ENCODE assay signal across 8 cellular contexts in the genomic region with DNA sequence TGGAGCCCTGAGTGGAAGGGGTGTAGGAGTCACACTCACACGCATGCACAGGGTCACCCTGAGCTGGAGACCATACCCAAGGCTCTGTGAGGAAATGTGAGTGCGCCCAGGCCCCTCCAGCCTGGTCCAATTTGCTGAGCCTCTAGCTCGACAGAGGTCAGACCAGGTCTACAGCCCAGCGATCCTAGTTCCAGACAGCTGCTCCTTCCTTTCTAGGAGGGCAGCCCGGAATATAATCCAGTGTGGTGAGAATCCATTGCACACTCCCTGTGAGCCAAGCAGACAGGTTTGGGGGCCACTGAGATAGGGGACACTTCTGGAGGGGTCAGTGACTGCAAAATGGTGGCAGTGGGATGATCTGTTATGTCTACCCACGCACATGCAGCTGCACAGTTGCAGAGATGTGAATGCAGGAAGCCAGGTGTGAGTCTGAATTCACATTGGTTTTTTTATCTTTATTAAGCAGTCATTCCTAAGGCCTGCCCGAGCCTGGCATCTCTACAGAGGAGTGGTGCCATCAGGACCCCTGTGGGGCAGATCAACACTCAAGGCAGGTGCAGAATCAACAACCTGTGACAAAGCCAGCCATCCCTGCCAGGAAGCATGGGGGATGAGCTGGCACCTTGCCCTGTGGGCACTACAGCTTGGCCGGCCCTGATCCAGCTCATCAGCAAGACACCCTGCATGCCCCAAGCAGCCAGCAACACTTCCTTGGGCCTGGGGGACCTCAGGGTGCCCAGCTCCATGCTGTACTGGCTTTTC.
A peak's percentile ranks its signal among the peaks of the same experiment; 100 is the strongest.
DNase-seq lines count a peak whose midpoint lies in the region; ATAC-seq and TF ChIP-seq lines count a peak whose summit lies in the region.

Gene GPR148 (plus strand): TSS at position 522 of the 762 bp plus-strand sequence. CDS start 82 bp downstream, at position 604.

- H3K4me3 ChIP-seq in WERI-Rb-1 (ENCODE audit: low read depth, low read length) (peak within 1 kb of the TSS; percentile 38), iPS DF 6.9 (ENCODE audit: low read length) (peak within 1 kb of the TSS; percentile 67), tibial artery (peak within 1 kb of the TSS; percentile 58 to 66)

- peaks cover 4% of the 10 kb centered on the region; the same call in 1 of the 2 replicates for H3K4me1 ChIP-seq in iPS DF 6.9 (ENCODE audit: control insufficient read depth, insufficient read depth, low read length)
- H3K4me1 ChIP-seq in tibial artery: peaks cover 0 to 22% (median 16%) of the 10 kb centered on the region in 4 donors

- no peaks in the 10 kb centered on the region for H3K9me3 Mint-ChIP-seq in activated T-cell treated with anti-CD3 and anti-CD28 coated beads, Interleukin-2, amount 50 U/mL, for 24 hours

- peaks cover 18% of the 10 kb centered on the region for H3K4me1 Mint-ChIP-seq in activated T-cell treated with anti-CD3 and anti-CD28 coated beads, Interleukin-2, amount 50 U/mL, for 24 hours (ENCODE audit: low read depth)

- H3K27me3 ChIP-seq in WERI-Rb-1 (ENCODE audit: insufficient read depth, low read depth, severe bottlenecking) (no peaks in the 10 kb centered on the region), iPS DF 6.9 (ENCODE audit: control insufficient read depth, insufficient read depth, low read length) (peaks cover 2% of the 10 kb centered on the region; the same call in 1 of the 2 replicates), tibial artery (no peaks in the 10 kb centered on the region)

- WGBS in iPS DF 6.9 (ENCODE audit: insufficient coverage, insufficient read length): no CpG with 5 or more reads among the region's 8 CpGs

- in situ Hi-C loops in KBM-7 (cut with MboI; ENCODE audit: low pct_unique_long_range_greater_than_20kb, low sequenced_read_pairs): no loop called here

- ATAC-seq in GM19324 (IDR thresholded peaks at IDR 0.05; ENCODE audit: low FRiP score, unreplicated experiment): no peak

- no peak for TF ChIP-seq CTCF in WERI-Rb-1 (IDR thresholded peaks at IDR 0.05; ENCODE audit: low read depth, low read length)
- no peak for TF ChIP-seq CTCF in tibial artery (IDR thresholded peaks at IDR 0.05)

- peak within 1 kb of the TSS; percentile 75 for H3K4me3 Mint-ChIP-seq in activated T-cell treated with anti-CD3 and anti-CD28 coated beads, Interleukin-2, amount 50 U/mL, for 24 hours

- no peak for DNase-seq in activated T-cell treated with anti-CD3 and anti-CD28 coated beads, Interleukin-2, amount 50 U/mL, for 24 hours
- no peak for DNase-seq in activated T-cell treated with anti-CD3 and anti-CD28 coated beads, Interleukin-2, amount 50 U/mL, for 48 hours
- DNase-seq in WERI-Rb-1 (peak; percentile 50), iPS DF 6.9 (ENCODE audit: low read depth, low spot score) (no peak), tibial artery (no peak), KBM-7 (no peak), posterior cingulate gyrus (no peak)

- H3K27ac ChIP-seq in WERI-Rb-1 (no peak within 1 kb of the TSS; the same call in 1 of the 2 replicates), iPS DF 6.9 (ENCODE audit: low read length) (no peak within 1 kb of the TSS), tibial artery (peak within 1 kb of the TSS; percentile 64 to 82)

- H3K27me3 Mint-ChIP-seq in activated T-cell treated with anti-CD3 and anti-CD28 coated beads, Interleukin-2, amount 50 U/mL, for 24 hours: no peaks in the 10 kb centered on the region

- H3K27ac Mint-ChIP-seq in activated T-cell treated with anti-CD3 and anti-CD28 coated beads, Interleukin-2, amount 50 U/mL, for 24 hours: peak within 1 kb of the TSS; percentile 68

- intact Hi-C loops in tibial artery (cut with DNase I; ENCODE audit: low total_unique reads) (no loop called here), posterior cingulate gyrus (cut with DNase I) (no loop called here)

- H3K36me3 ChIP-seq in WERI-Rb-1 (no peaks in the 10 kb centered on the region), iPS DF 6.9 (ENCODE audit: control insufficient read depth, insufficient read depth, low read length) (no peaks in the 10 kb centered on the region), tibial artery (no peaks in the 10 kb centered on the region)

- H3K9me3 ChIP-seq in WERI-Rb-1 (ENCODE audit: severe bottlenecking): no peaks in the 10 kb centered on the region
- no peaks in the 10 kb centered on the region for H3K9me3 ChIP-seq in iPS DF 6.9 (ENCODE audit: control insufficient read depth, insufficient read depth, low read length)
- no peaks in the 10 kb centered on the region for H3K9me3 ChIP-seq in tibial artery

- H3K36me3 Mint-ChIP-seq in activated T-cell treated with anti-CD3 and anti-CD28 coated beads, Interleukin-2, amount 50 U/mL, for 24 hours (ENCODE audit: low read depth): no peaks in the 10 kb centered on the region

Comparison
In these comparisons a context has a peak if more than half of its experiments do, and no peak if none do; other contexts are left out.
1. H3K27ac ChIP-seq: peak in tibial artery (2 of 2); none in WERI-Rb-1 (single experiment) and iPS DF 6.9 (single experiment).
2. Peak in every context shown above with its lines, with median percentiles within 50 percentile points of each other: H3K4me3 ChIP-seq.